ENCODE assay signal across 8 cellular contexts in the genomic region with DNA sequence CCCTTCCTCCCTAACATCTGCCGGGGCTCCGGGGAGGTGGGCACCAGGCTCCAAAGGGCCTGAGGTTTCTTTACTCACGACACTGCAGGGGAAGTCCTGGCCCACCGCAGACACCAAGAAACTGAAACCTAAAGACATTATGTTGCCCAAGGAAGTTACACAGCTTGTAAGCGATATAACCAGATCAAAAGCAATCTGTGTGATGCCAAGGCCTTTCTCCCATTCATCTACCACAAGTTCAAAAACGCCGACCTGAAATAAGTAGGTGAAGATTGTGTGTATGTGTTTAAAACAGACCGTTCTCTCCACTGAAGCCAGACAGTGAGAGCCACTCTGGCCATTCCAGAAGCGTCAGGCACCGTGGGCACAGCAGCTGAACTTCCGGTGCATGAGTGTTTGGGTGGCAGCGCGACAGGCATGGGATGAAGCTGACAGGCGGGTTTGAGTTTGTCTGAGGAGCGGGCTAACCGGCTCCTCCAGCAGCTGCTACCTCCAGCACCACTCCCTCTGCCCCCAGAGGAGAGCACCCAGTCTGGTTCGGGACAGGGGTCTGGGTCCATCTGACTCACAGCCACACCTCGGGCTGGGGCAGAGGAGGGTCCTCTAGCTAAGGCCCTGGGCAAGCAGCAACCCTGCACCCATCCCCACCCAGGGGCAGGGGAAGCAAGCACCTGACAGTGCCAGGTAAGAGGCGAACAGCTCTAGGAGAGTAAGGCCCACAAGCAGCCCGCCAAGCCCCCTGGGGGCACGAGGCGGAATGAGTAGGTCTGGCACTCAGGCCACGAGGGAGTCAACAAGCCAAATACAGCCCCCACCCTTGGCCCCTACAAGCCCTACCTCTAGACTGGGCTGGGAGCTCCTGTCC. TPM values are rescaled to one million over a fixed set of nuclear protein-coding genes. Genes with fewer than 3 reads are reported as not detected.
DNase-seq lines count a peak whose midpoint lies in the region; ATAC-seq and TF ChIP-seq lines count a peak whose summit lies in the region.

No MANE protein-coding gene starts in this region.

- ATAC-seq in HG03108 (IDR thresholded peaks at IDR 0.05; ENCODE audit: unreplicated experiment): peak; percentile 32
- ATAC-seq in left lung: peak; percentile 69
- ATAC-seq in GM21367 (IDR thresholded peaks at IDR 0.05; ENCODE audit: unreplicated experiment): no peak

- H3K4me1 ChIP-seq in SJCRH30 (peaks cover 22% of the 10 kb centered on the region), left lung (peaks cover 25 to 75% of the 10 kb centered on the region in 2 donors)

- H3K4me3 ChIP-seq in SJCRH30 (peak overlapping the region; percentile 68), left lung (peak overlapping the region in 1 of 2 donors; percentile 64)

- TF ChIP-seq CTCF in left lung (IDR thresholded peaks at IDR 0.05): no peak

- no peaks in the 10 kb centered on the region for H3K36me3 ChIP-seq in SJCRH30
- H3K36me3 ChIP-seq in left lung: no peaks in the 10 kb centered on the region

- DNase-seq in SJCRH30 (peak in 1 of 2 experiments; percentile 42), left lung (peak; percentile 81 to 89), amniotic stem cell (lab: John Stamatoyannopoulos, UW) (no peak)
- DNase-seq in activated naive CD8-positive, alpha-beta T cell treated with anti-CD3 and anti-CD28 coated beads, Interleukin-2, amount 50 U/mL, for 16 hours (ENCODE audit: low read depth, low spot score): peak; percentile 40
- peak; percentile 57 for DNase-seq in stimulated activated CD8-positive, alpha-beta memory T cell treated with anti-CD3 and anti-CD28 coated beads, Interleukin-12 subunit alpha, Interleukin-12 subunit beta, amount 100 ng/mL, for 1 hour (ENCODE audit: low read depth)

- H3K27ac ChIP-seq in SJCRH30 (peak overlapping the region; percentile 34), left lung (peak overlapping the region; percentile 54 to 82)

- intact Hi-C loops in left lung (cut with DNase I): no loop called here

- TF ChIP-seq POLR2A in GM15510 (IDR thresholded peaks at IDR 0.05; ENCODE audit: borderline replicate concordance, extremely low read depth, insufficient read length): peak; percentile 22

- H3K9me3 ChIP-seq in SJCRH30 (replicated peaks) (no peaks in the 10 kb centered on the region), left lung (no peaks in the 10 kb centered on the region)

- H3K27me3 ChIP-seq in SJCRH30 (no peaks in the 10 kb centered on the region), left lung (no peaks in the 10 kb centered on the region)

RNA-seq across cellular contexts. Expression of gene TNK2, which starts 1.3 kb away (rescaled TPM):
- total RNA-seq in SJCRH30 (2014; rRNA removed; shearing (Covaris generic)): 17.4 and 21.8 TPM in 2 replicates
- total RNA-seq in left lung: 10 to 100 TPM; 51.9 to 58.7 TPM
